2 cellular contexts compared by ENCODE assay signal in the genomic region with DNA sequence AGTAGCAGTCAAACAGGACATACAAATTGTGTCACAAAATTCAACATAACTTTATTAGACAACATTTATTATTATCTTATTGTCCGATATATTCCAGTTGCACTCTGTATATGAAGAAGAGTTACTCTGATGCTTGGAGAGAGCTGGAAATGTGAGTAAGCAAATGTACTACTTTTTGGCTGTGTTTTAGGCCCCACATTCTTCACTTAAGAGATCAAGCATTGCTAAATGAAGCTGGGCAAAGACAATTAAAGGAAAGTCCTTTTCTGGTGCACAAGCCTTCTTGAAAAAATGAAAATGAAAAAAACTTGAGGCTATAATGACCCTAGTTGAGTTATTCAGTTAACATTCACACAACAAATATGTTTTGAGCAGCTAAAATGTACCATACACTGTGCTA.
TF ChIP-seq lines count a peak whose summit lies in the region.

No MANE protein-coding gene starts in this region.

TF ChIP-seq in A549, 52 proteins besides CTCF, POLR2A, EP300 and RAD21 (continued from another document):
- no peak for TF ChIP-seq ZFP36 (IDR thresholded peaks at IDR 0.05; ENCODE audit: borderline replicate concordance, partially characterized antibody)
- no peak for TF ChIP-seq HOXA7 (CRISPR knock-in tag; IDR thresholded peaks at IDR 0.05)
- TF ChIP-seq RFX5 (IDR thresholded peaks at IDR 0.05): no peak
- no peak for TF ChIP-seq CBX8 (IDR thresholded peaks at IDR 0.05)
- TF ChIP-seq KDM1A (IDR thresholded peaks at IDR 0.05; ENCODE audit: low read depth): no peak
- TF ChIP-seq, protein P1, sequence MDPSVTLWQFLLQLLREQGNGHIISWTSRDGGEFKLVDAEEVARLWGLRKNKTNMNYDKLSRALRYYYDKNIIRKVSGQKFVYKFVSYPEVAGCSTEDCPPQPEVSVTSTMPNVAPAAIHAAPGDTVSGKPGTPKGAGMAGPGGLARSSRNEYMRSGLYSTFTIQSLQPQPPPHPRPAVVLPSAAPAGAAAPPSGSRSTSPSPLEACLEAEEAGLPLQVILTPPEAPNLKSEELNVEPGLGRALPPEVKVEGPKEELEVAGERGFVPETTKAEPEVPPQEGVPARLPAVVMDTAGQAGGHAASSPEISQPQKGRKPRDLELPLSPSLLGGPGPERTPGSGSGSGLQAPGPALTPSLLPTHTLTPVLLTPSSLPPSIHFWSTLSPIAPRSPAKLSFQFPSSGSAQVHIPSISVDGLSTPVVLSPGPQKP (IDR thresholded peaks at IDR 0.05; ENCODE audit: low read depth, low read length): no peak
- TF ChIP-seq, protein P2, sequence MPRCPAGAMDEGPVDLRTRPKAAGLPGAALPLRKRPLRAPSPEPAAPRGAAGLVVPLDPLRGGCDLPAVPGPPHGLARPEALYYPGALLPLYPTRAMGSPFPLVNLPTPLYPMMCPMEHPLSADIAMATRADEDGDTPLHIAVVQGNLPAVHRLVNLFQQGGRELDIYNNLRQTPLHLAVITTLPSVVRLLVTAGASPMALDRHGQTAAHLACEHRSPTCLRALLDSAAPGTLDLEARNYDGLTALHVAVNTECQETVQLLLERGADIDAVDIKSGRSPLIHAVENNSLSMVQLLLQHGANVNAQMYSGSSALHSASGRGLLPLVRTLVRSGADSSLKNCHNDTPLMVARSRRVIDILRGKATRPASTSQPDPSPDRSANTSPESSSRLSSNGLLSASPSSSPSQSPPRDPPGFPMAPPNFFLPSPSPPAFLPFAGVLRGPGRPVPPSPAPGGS (IDR thresholded peaks at IDR 0.05): no peak
- no peak for TF ChIP-seq BHLHE40 (IDR thresholded peaks at IDR 0.05; ENCODE audit: low read depth, low read length)
- no peak for TF ChIP-seq MAFK (IDR thresholded peaks at IDR 0.05; ENCODE audit: partially characterized antibody)
- no peak for TF ChIP-seq TP53 (CRISPR knock-in tag; IDR thresholded peaks at IDR 0.05)
- no peak for TF ChIP-seq ZC3H11A (IDR thresholded peaks at IDR 0.05)

TF ChIP-seq in IMR-90, 13 proteins besides CTCF, POLR2A, EP300 and RAD21 (continued from another document):
- TF ChIP-seq, protein P3, sequence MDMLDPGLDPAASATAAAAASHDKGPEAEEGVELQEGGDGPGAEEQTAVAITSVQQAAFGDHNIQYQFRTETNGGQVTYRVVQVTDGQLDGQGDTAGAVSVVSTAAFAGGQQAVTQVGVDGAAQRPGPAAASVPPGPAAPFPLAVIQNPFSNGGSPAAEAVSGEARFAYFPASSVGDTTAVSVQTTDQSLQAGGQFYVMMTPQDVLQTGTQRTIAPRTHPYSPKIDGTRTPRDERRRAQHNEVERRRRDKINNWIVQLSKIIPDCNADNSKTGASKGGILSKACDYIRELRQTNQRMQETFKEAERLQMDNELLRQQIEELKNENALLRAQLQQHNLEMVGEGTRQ (IDR thresholded peaks at IDR 0.05; ENCODE audit: low read depth, low read length): no peak
- TF ChIP-seq NFE2L2 (IDR thresholded peaks at IDR 0.05; ENCODE audit: low read depth, low read length): no peak
- TF ChIP-seq MXI1 (IDR thresholded peaks at IDR 0.05; ENCODE audit: borderline replicate concordance, low read depth, low read length): no peak
- no peak for TF ChIP-seq RFX5 (IDR thresholded peaks at IDR 0.05; ENCODE audit: low read depth, low read length)
- TF ChIP-seq, protein P1 (IDR thresholded peaks at IDR 0.05; ENCODE audit: borderline replicate concordance, low read depth, low read length): no peak
- TF ChIP-seq CHD1 (IDR thresholded peaks at IDR 0.05; ENCODE audit: low read depth, low read length): no peak
